8 cellular contexts compared by ENCODE assay signal in genomic region chr9:14846871-14847311, GRCh38.
A peak's percentile ranks its signal among the peaks of the same experiment; 100 is the strongest.
DNase-seq lines count a peak whose midpoint lies in the region; ATAC-seq and TF ChIP-seq lines count a peak whose summit lies in the region.

No MANE protein-coding gene starts in this region.

- peak in 2 of 3 donors; percentile 26 to 50 for DNase-seq in CD4-positive, CD25-positive, alpha-beta regulatory T cell
- peak; percentile 43 for DNase-seq in NCI-H460 (ENCODE audit: extremely low read depth, low read depth)
- peak; percentile 19 to 23 (median 19) for DNase-seq in activated CD8-positive, alpha-beta memory T cell treated with anti-CD3 and anti-CD28 coated beads for 48 hours (ENCODE audit: low read depth in 2 of 3, low spot score in 2 of 3)
- peak; percentile 34 for DNase-seq in fibroblast of the aortic adventitia (ENCODE audit: low read depth)
- peak; percentile 41 to 71 for DNase-seq in psoas muscle
- no peak for DNase-seq in epidermal melanocyte (ENCODE audit: insufficient read length, low spot score)

- peak in 1 of 2 donors; percentile 34 for ATAC-seq in CD4-positive, CD25-positive, alpha-beta regulatory T cell (ENCODE audit: low read depth in 2 of 2)
- ATAC-seq in GM19023 (IDR thresholded peaks at IDR 0.05; ENCODE audit: unreplicated experiment) (peak; percentile 97), HG03103 (IDR thresholded peaks at IDR 0.05; ENCODE audit: low read depth, unreplicated experiment) (peak; percentile 99), psoas muscle (peak; percentile 51 to 73 (median 55))

- H3K4me1 Mint-ChIP-seq in CD4-positive, CD25-positive, alpha-beta regulatory T cell: no peaks in the 10 kb centered on the region

- peaks cover 3% of the 10 kb centered on the region for H3K27me3 ChIP-seq in CD4-positive, CD25-positive, alpha-beta regulatory T cell (ENCODE audit: control insufficient read depth, insufficient read depth, low read length)
- no peaks in the 10 kb centered on the region for H3K27me3 ChIP-seq in psoas muscle (ENCODE audit: insufficient read depth in 3 of 3, low read length in 2 of 3)

- H3K4me3 Mint-ChIP-seq in CD4-positive, CD25-positive, alpha-beta regulatory T cell: no peak overlapping the region

- TF ChIP-seq CTCF in fibroblast of the aortic adventitia (IDR thresholded peaks at IDR 0.05; ENCODE audit: insufficient read depth, low read length) (peak; percentile 80), psoas muscle (IDR thresholded peaks at IDR 0.05) (peak; percentile 56)

- no peaks in the 10 kb centered on the region for H3K4me1 ChIP-seq in CD4-positive, CD25-positive, alpha-beta regulatory T cell (ENCODE audit: control insufficient read depth, insufficient read depth, low read length, poor library complexity, severe bottlenecking)
- no peaks in the 10 kb centered on the region for H3K4me1 ChIP-seq in psoas muscle

- intact Hi-C loops in psoas muscle (cut with DNase I): no loop called here

- H3K4me3 ChIP-seq in CD4-positive, CD25-positive, alpha-beta regulatory T cell (ENCODE audit: low read depth, low read length): no peak overlapping the region
- H3K4me3 ChIP-seq in fibroblast of the aortic adventitia (ENCODE audit: low read depth, low read length): no peak overlapping the region
- no peak overlapping the region for H3K4me3 ChIP-seq in psoas muscle

- H3K36me3 Mint-ChIP-seq in CD4-positive, CD25-positive, alpha-beta regulatory T cell: no peaks in the 10 kb centered on the region

- H3K9me3 Mint-ChIP-seq in CD4-positive, CD25-positive, alpha-beta regulatory T cell: peaks cover 0 to 5% (median 0%) of the 10 kb centered on the region in 7 donors

- 21 to 23% (median 22%) methylated on average over 3 of the region's 3 CpGs for WGBS in psoas muscle, 3 donors

- H3K9me3 ChIP-seq in CD4-positive, CD25-positive, alpha-beta regulatory T cell (ENCODE audit: control insufficient read depth in 2 of 2, low read length in 2 of 2): no peaks in the 10 kb centered on the region
- H3K9me3 ChIP-seq in psoas muscle: no peaks in the 10 kb centered on the region

- H3K27ac ChIP-seq in CD4-positive, CD25-positive, alpha-beta regulatory T cell (ENCODE audit: insufficient read depth, low read length, poor library complexity, severe bottlenecking): no peak overlapping the region
- H3K27ac ChIP-seq in psoas muscle: no peak overlapping the region

- no peaks in the 10 kb centered on the region for H3K36me3 ChIP-seq in CD4-positive, CD25-positive, alpha-beta regulatory T cell (ENCODE audit: control insufficient read depth, insufficient read depth, low read length)
- peaks cover 0 to 3% of the 10 kb centered on the region in 2 donors for H3K36me3 ChIP-seq in psoas muscle (ENCODE audit: insufficient read depth in 1 of 2, low read depth in 1 of 2)

- H3K27ac Mint-ChIP-seq in CD4-positive, CD25-positive, alpha-beta regulatory T cell: no peak overlapping the region

- peaks cover 8% of the 10 kb centered on the region for H3K27me3 Mint-ChIP-seq in CD4-positive, CD25-positive, alpha-beta regulatory T cell
